10 cellular contexts compared by ENCODE assay signal in the genomic region with DNA sequence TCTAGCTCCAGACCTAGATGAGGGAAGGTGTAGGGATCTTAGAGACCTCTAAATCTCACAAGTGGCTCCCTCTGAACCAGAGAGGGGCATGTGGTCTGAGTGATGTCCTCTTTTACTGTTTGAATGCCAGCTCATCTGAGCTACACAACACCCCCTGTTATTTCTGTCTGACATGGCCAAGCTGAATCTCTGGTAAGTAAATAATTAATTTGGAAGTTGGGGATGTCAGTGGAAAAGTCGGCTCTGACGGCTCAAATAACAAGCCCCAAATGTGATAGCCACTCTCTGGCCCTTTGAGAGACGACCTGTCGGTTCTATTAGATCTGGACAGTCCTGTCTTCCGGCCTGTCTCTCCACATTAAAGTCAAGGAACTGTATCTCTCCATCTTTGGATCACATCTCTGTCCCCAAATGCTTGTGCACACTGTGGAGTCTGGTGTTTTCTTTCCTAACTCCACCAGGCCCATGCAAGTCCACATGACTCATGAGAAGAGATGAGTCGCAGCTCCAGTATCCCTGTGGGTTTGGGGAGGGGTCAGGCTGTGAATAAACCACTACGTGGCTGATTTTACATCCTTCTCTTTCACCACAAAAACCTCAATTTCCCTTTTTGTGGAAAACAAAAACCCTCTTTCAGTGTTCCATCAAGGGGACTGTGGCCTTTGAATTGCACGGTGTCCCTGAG. TPM values are rescaled to one million over a fixed set of nuclear protein-coding genes. Genes with fewer than 3 reads are reported as not detected.
A peak's percentile ranks its signal among the peaks of the same experiment; 100 is the strongest.
DNase-seq lines count a peak whose midpoint lies in the region; ATAC-seq and TF ChIP-seq lines count a peak whose summit lies in the region.
"Had no signal": no experiment of that assay in that cellular context is flagged by ENCODE, and none has a peak within 500 bp of the region (broad histone marks: within the 10 kb centered on the region; RNA-seq: fewer than 3 reads in every experiment).

No MANE protein-coding gene starts in this region.

- H3K9me3 ChIP-seq in MM.1S (replicated peaks; ENCODE audit: insufficient read depth, low read length) (no peaks in the 10 kb centered on the region), muscle layer of duodenum (ENCODE audit: control insufficient read depth in 1 of 2, low read length in 2 of 2) (no peaks in the 10 kb centered on the region), endodermal cell (ENCODE audit: control insufficient read depth, low read length) (no peaks in the 10 kb centered on the region)

- TF ChIP-seq CTCF in MM.1S (IDR thresholded peaks at IDR 0.05; ENCODE audit: low read length), result no peak
- TF ChIP-seq CTCF in endodermal cell (conservative IDR thresholded peaks at IDR 0.05), result no peak

- H3K4me1 ChIP-seq in MM.1S (ENCODE audit: low read length) (peaks cover 47% of the 10 kb centered on the region), muscle layer of duodenum (ENCODE audit: control insufficient read depth in 1 of 2, insufficient read depth in 2 of 2, low read length in 2 of 2) (peaks cover 11 to 13% of the 10 kb centered on the region in 2 donors), endodermal cell (ENCODE audit: control insufficient read depth, insufficient read depth, low read length) (peaks cover 18% of the 10 kb centered on the region)

- WGBS in endodermal cell (ENCODE audit: insufficient coverage in 1 of 2, insufficient read length in 1 of 2), 2 experiments, result 90 to 95% methylated on average over 4 to 8 of the region's 8 CpGs

- H3K27ac ChIP-seq in MM.1S (ENCODE audit: low read length) (no peak overlapping the region), muscle layer of duodenum (ENCODE audit: low read length) (peak overlapping the region; percentile 3), endodermal cell (ENCODE audit: low read depth, low read length) (no peak overlapping the region)

- ATAC-seq in GM19035 (IDR thresholded peaks at IDR 0.05; ENCODE audit: unreplicated experiment) (no peak), GM21723 (IDR thresholded peaks at IDR 0.05; ENCODE audit: unreplicated experiment) (no peak)
- ATAC-seq: HCT116 had no signal

- H3K27me3 Mint-ChIP-seq in endodermal cell (ENCODE audit: insufficient read depth), result no peaks in the 10 kb centered on the region
- H3K27me3 Mint-ChIP-seq: central memory CD8-positive, alpha-beta T cell had no signal

- no peak overlapping the region for H3K4me3 ChIP-seq in MM.1S (ENCODE audit: low read length)
- H3K4me3 ChIP-seq in muscle layer of duodenum (ENCODE audit: low read depth in 1 of 2, low read length in 2 of 2), result no peak overlapping the region
- no peak overlapping the region for H3K4me3 ChIP-seq in endodermal cell (ENCODE audit: low read length)

- peaks cover 58% of the 10 kb centered on the region for H3K4me1 Mint-ChIP-seq in endodermal cell

- H3K4me3 Mint-ChIP-seq in endodermal cell, result no peak overlapping the region
- H3K4me3 Mint-ChIP-seq: central memory CD8-positive, alpha-beta T cell had no signal

- H3K36me3 ChIP-seq in MM.1S (replicated peaks; ENCODE audit: insufficient read depth, low read length), result 0 out of 2 replicates have a peak, but pooled peaks cover 3% of the 10 kb centered on the region
- H3K36me3 ChIP-seq in muscle layer of duodenum (ENCODE audit: control insufficient read depth in 1 of 2, insufficient read depth in 2 of 2, low read length in 2 of 2), result no peaks in the 10 kb centered on the region
- H3K36me3 ChIP-seq in endodermal cell (ENCODE audit: control insufficient read depth, insufficient read depth, low read length), result no peaks in the 10 kb centered on the region

- no peak overlapping the region for H3K27ac Mint-ChIP-seq in endodermal cell

- H3K9ac ChIP-seq in MM.1S (ENCODE audit: low read length) (no peak overlapping the region), endodermal cell (ENCODE audit: extremely low read depth, low read length, poor library complexity, severe bottlenecking) (no peak overlapping the region)

- H2AFZ ChIP-seq in MM.1S (ENCODE audit: low read length), result no peak overlapping the region

- H3F3A ChIP-seq in MM.1S (ENCODE audit: insufficient read depth, low read length), result no peaks in the 10 kb centered on the region

- H3K4me2 ChIP-seq in MM.1S (ENCODE audit: low read depth, low read length), result peak overlapping the region; percentile 8; the same call in 1 of the 2 replicates

- H3K27me3 ChIP-seq in MM.1S (replicated peaks; ENCODE audit: insufficient read depth, low read length) (no peaks in the 10 kb centered on the region), muscle layer of duodenum (ENCODE audit: low read depth, low read length) (peaks cover 3% of the 10 kb centered on the region), endodermal cell (ENCODE audit: control insufficient read depth, insufficient read depth, low read length, poor library complexity, severe bottlenecking) (no peaks in the 10 kb centered on the region)

- H3K36me3 Mint-ChIP-seq in endodermal cell (ENCODE audit: low read depth), result no peaks in the 10 kb centered on the region

- no peaks in the 10 kb centered on the region for H4K20me1 ChIP-seq in MM.1S (ENCODE audit: insufficient read depth, low read length)

- peak; percentile 14 to 34 for DNase-seq in AML-193 (lab: John Stamatoyannopoulos, UW)
- DNase-seq in MM.1S, result no peak
- DNase-seq in amniotic epithelial cell (ENCODE audit: low read depth), result peak; percentile 71
- DNase-seq in endodermal cell, result no peak
- DNase-seq in NCI-H774 (lab: John Stamatoyannopoulos, UW), result no peak

- no peaks in the 10 kb centered on the region for H3K9me2 ChIP-seq in MM.1S (replicated peaks; ENCODE audit: insufficient read depth, low read length)

- H3K79me2 ChIP-seq in MM.1S (ENCODE audit: low read length), result peaks cover 100% of the 10 kb centered on the region

- no peaks in the 10 kb centered on the region for H3K9me3 Mint-ChIP-seq in endodermal cell
- H3K9me3 Mint-ChIP-seq: central memory CD8-positive, alpha-beta T cell had no signal

RNA-seq across cellular contexts. Expression of a gene that starts 52.5 kb away (rescaled TPM):
- total RNA-seq in endodermal cell, result 10 to 100 TPM; 17.3 to 20.1 TPM
- 18.5 TPM for polyA plus RNA-seq in endodermal cell (2013, experiment 1 of 2)
- 16.6 TPM for polyA plus RNA-seq in endodermal cell (2013, experiment 2 of 2)

Comparison
In these comparisons a context has a peak if more than half of its experiments do, and no peak if none do; other contexts are left out.
1. DNase-seq: peak in AML-193 (2 of 2) and amniotic epithelial cell (single experiment); none in MM.1S (single experiment), endodermal cell (single experiment) and NCI-H774 (single experiment).